ENCODE assay signal across 8 cellular contexts in genomic region chr19:45670670-45671453, GRCh38. TPM values are rescaled to one million over a fixed set of nuclear protein-coding genes. Genes with fewer than 3 reads are reported as not detected.
DNase-seq lines count a peak whose midpoint lies in the region; ATAC-seq and TF ChIP-seq lines count a peak whose summit lies in the region.

No MANE protein-coding gene starts in this region.

- H3K4me1 ChIP-seq in A673 (ENCODE audit: insufficient read depth, low read length, poor library complexity, severe bottlenecking) (peaks cover 15% of the 10 kb centered on the region), iPS-18a (ENCODE audit: control insufficient read depth, low read depth, low read length) (peaks cover 7% of the 10 kb centered on the region), skeletal muscle satellite cell (ENCODE audit: control insufficient read depth, insufficient read depth, low read length) (peaks cover 17% of the 10 kb centered on the region)

- H3K36me3 ChIP-seq in A673 (ENCODE audit: insufficient read depth, low read length, poor library complexity, severe bottlenecking) (no peaks in the 10 kb centered on the region), brain microvascular endothelial cell (replicated peaks) (no peaks in the 10 kb centered on the region), iPS-18a (ENCODE audit: control insufficient read depth, low read depth, low read length) (no peaks in the 10 kb centered on the region), skeletal muscle satellite cell (ENCODE audit: insufficient read depth, low read length) (no peaks in the 10 kb centered on the region)

- H3K9ac ChIP-seq in iPS-18a (ENCODE audit: low read length) (no peak overlapping the region), skeletal muscle satellite cell (ENCODE audit: low read depth, low read length) (no peak overlapping the region)

- H3K27me3 ChIP-seq in A673 (replicated peaks; ENCODE audit: insufficient read depth, low read depth, low read length, poor library complexity) = no peaks in the 10 kb centered on the region
- no peaks in the 10 kb centered on the region for H3K27me3 ChIP-seq in brain microvascular endothelial cell (replicated peaks)
- peaks cover 55% of the 10 kb centered on the region for H3K27me3 ChIP-seq in iPS-18a (ENCODE audit: control insufficient read depth, insufficient read depth, low read length)
- peaks cover 55% of the 10 kb centered on the region for H3K27me3 ChIP-seq in skeletal muscle satellite cell (ENCODE audit: control insufficient read depth, insufficient read depth, low read length)

- CTCF ChIA-PET in A673 (lab: Charles Lee) = interaction anchor here (1.0 kb wide), 1 partner anchor 28 kb away, joined by 5 read pairs; no protein-coding TSS in a partner anchor

- no peak overlapping the region for H3K27ac ChIP-seq in A673 (ENCODE audit: low read depth, low read length, poor library complexity, severe bottlenecking)
- H3K27ac ChIP-seq in brain microvascular endothelial cell = no peak overlapping the region
- H3K27ac ChIP-seq in iPS-18a (ENCODE audit: low read length) = no peak overlapping the region

- POLR2A ChIA-PET in A673 (lab: Charles Lee; ENCODE audit: low non-redundant PET) = no interaction called here

- intact Hi-C loops in A673 (cut with micrococcal nuclease; ENCODE audit: unreplicated experiment) = no loop called here

- in situ Hi-C loops in brain microvascular endothelial cell (cut with HindIII; ENCODE audit: low pct_ligation_motif_present, low sequenced_read_pairs) = no loop called here

- peak overlapping the region; percentile 29 for H3K4me2 ChIP-seq in skeletal muscle satellite cell (ENCODE audit: low read length)

- no TSS peak for BruUV-seq in A673 (replicated peaks; lab: Mats Ljungman, UMichigan)

- H3K9me3 ChIP-seq in A673 (ENCODE audit: low read depth, low read length, poor library complexity, severe bottlenecking) (no peaks in the 10 kb centered on the region), iPS-18a (ENCODE audit: control insufficient read depth, low read depth, low read length) (no peaks in the 10 kb centered on the region), skeletal muscle satellite cell (replicated peaks; ENCODE audit: low read length) (no peaks in the 10 kb centered on the region)

- DNase-seq in A673 (ENCODE audit: low spot score) (peak; percentile 88), SKM-1 treated with dmso at 0.1 percent for 144 hours (lab: John Stamatoyannopoulos, UW; ENCODE audit: unreplicated experiment) (peak; percentile 48), brain microvascular endothelial cell (peak; percentile 68)

- no peak for TF ChIP-seq CTCF in A673 (conservative IDR thresholded peaks at IDR 0.05; ENCODE audit: low read depth, low read length)
- no peak for TF ChIP-seq CTCF in brain microvascular endothelial cell (IDR thresholded peaks at IDR 0.05; ENCODE audit: low read depth, low read length, missing control alignments)

- H3K4me3 ChIP-seq in A673 (ENCODE audit: low read depth, low read length, poor library complexity, severe bottlenecking) = peak overlapping the region; percentile 33
- peak overlapping the region; percentile 17 for H3K4me3 ChIP-seq in brain microvascular endothelial cell (ENCODE audit: low read depth, low read length)
- peak overlapping the region; percentile 61 for H3K4me3 ChIP-seq in iPS-18a (ENCODE audit: low read length)
- no peak overlapping the region for H3K4me3 ChIP-seq in skeletal muscle satellite cell (ENCODE audit: low read length)

- ATAC-seq in GM18861 (IDR thresholded peaks at IDR 0.05; ENCODE audit: unreplicated experiment) (peak; percentile 43), HG03521 (IDR thresholded peaks at IDR 0.05; ENCODE audit: unreplicated experiment) (peak; percentile 42), GM19328 (IDR thresholded peaks at IDR 0.05; ENCODE audit: unreplicated experiment) (no peak)

RNA-seq across cellular contexts. Expression of gene GIPR, which starts 2.8 kb away (rescaled TPM):
- 0.45 and 1.0 TPM in 2 replicates for total RNA-seq in A673 (2021)
- total RNA-seq in skeletal muscle satellite cell (2012; rRNA removed) = not detected in 2 replicates

RNA-seq across cellular contexts. Expression of gene SNRPD2, which starts 20.9 kb away (rescaled TPM):
- total RNA-seq in A673 (2021) = 590 and 597 TPM in 2 replicates
- total RNA-seq in skeletal muscle satellite cell (2012; rRNA removed) = 347 and 439 TPM in 2 replicates

RNA-seq across cellular contexts. Expression of gene QPCTL, which starts 21.6 kb away (rescaled TPM):
- 12.8 and 17.4 TPM in 2 replicates for total RNA-seq in A673 (2021)
- total RNA-seq in skeletal muscle satellite cell (2012; rRNA removed) = 23.8 and 26.1 TPM in 2 replicates

RNA-seq across cellular contexts. Expression of gene EML2, which starts 31.7 kb away (rescaled TPM):
- total RNA-seq in A673 (2021) = 17.0 and 21.0 TPM in 2 replicates
- 19.3 and 25.6 TPM in 2 replicates for total RNA-seq in skeletal muscle satellite cell (2012; rRNA removed)

RNA-seq across cellular contexts. Expression of gene FBXO46, which starts 59.8 kb away (rescaled TPM):
- total RNA-seq in A673 (2021) = 18.8 and 24.3 TPM in 2 replicates
- total RNA-seq in skeletal muscle satellite cell (2012; rRNA removed) = 6.6 and 9.2 TPM in 2 replicates
